Comparison of ENCODE assay signal across 8 cellular contexts in genomic region chr17:35804658-35805192, GRCh38. TPM values are rescaled to one million over a fixed set of nuclear protein-coding genes. Genes with fewer than 3 reads are reported as not detected.
A peak's percentile ranks its signal among the peaks of the same experiment; 100 is the strongest.
DNase-seq lines count a peak whose midpoint lies in the region; ATAC-seq and TF ChIP-seq lines count a peak whose summit lies in the region.

No MANE protein-coding gene starts in this region.

- DNase-seq in DMS114 treated with DMSO at 0.1 percent for 48 hours (lab: John Stamatoyannopoulos, UW; ENCODE audit: unreplicated experiment) (peak; percentile 88), HEK293T (ENCODE audit: extremely low spot score) (peak; percentile 65), NCI-H510A (lab: John Stamatoyannopoulos, UW) (peak; percentile 41), fibroblast of lung (ENCODE audit: low read depth in 2 of 2) (peak; percentile 85 to 97)
- peak; percentile 53 for DNase-seq in activated CD4-positive, alpha-beta T cell treated with anti-CD3 and anti-CD28 coated beads for 48 hours

- ATAC-seq in GM18505 (IDR thresholded peaks at IDR 0.05; ENCODE audit: unreplicated experiment) (no peak), HG03469 (IDR thresholded peaks at IDR 0.05; ENCODE audit: unreplicated experiment) (no peak)

- TF ChIP-seq CTCF in fibroblast of lung (conservative IDR thresholded peaks at IDR 0.05 in 1 of 2, IDR thresholded peaks at IDR 0.05 in 1 of 2; ENCODE audit: low read depth in 1 of 2, low read length in 2 of 2) (peak; percentile 99), nephron (IDR thresholded peaks at IDR 0.05; ENCODE audit: unreplicated experiment in 3 of 3) (peak; percentile 71 to 79 (median 78))

- no peak overlapping the region for H3K27ac ChIP-seq in fibroblast of lung (ENCODE audit: insufficient read depth, low read length)

- H3K4me1 ChIP-seq in fibroblast of lung (ENCODE audit: control insufficient read depth, extremely low read depth, insufficient read depth, low read length) = peaks cover 15% of the 10 kb centered on the region

- no peak overlapping the region for H3K4me2 ChIP-seq in fibroblast of lung (ENCODE audit: extremely low read depth, insufficient read depth, low read length)

- no peaks in the 10 kb centered on the region for H3K9me3 ChIP-seq in fibroblast of lung (ENCODE audit: control insufficient read depth, insufficient read depth, low read depth, low read length)

- no peaks in the 10 kb centered on the region for H3K36me3 Mint-ChIP-seq in nephron (ENCODE audit: low read depth)

- H2AFZ ChIP-seq in fibroblast of lung (ENCODE audit: low read length) = no peak overlapping the region

- H3K9me3 Mint-ChIP-seq in nephron = no peaks in the 10 kb centered on the region

- H3K27me3 Mint-ChIP-seq in nephron (ENCODE audit: low read depth) = peaks cover 26% of the 10 kb centered on the region

- H3K4me1 Mint-ChIP-seq in nephron = peaks cover 24% of the 10 kb centered on the region

- peak overlapping the region in 2 of 3 experiments; percentile 40 to 48 for H3K27ac Mint-ChIP-seq in nephron

- CTCF ChIA-PET in HEK293T (lab: Yijun Ruan, JAX) = interaction anchor here (0.6 to 2.5 kb wide), 8 partner anchors 8 to 116 kb away, joined by 3 to 29 read pairs (median 4); no protein-coding TSS in a partner anchor

- H3K9ac ChIP-seq in fibroblast of lung (ENCODE audit: insufficient read depth, low read length) = no peak overlapping the region

- no peaks in the 10 kb centered on the region for H4K20me1 ChIP-seq in fibroblast of lung (ENCODE audit: control insufficient read depth, extremely low read depth, insufficient read depth, low read length)

- no peak for TF ChIP-seq POLR2A in GM18505 (IDR thresholded peaks at IDR 0.05; ENCODE audit: borderline replicate concordance, extremely low read depth, insufficient read depth, insufficient read length)

- H3K4me3 ChIP-seq in fibroblast of lung (replicated peaks in 1 of 4; ENCODE audit: control extremely low read depth in 1 of 4, insufficient read depth in 1 of 4, low read depth in 3 of 4, low read length in 4 of 4) = no peak overlapping the region

- POLR2A ChIA-PET in HEK293T (lab: Yijun Ruan, JAX) = interaction anchor here (3.1 kb wide), 1 partner anchor 40 kb away, joined by 12 read pairs; no protein-coding TSS in a partner anchor

- H3K4me3 Mint-ChIP-seq in nephron = peak overlapping the region in 2 of 3 experiments; percentile 39 to 42

- peaks cover 6% of the 10 kb centered on the region for H3K27me3 ChIP-seq in fibroblast of lung (ENCODE audit: control insufficient read depth, insufficient read depth, low read length)

- H3K36me3 ChIP-seq in fibroblast of lung (ENCODE audit: control insufficient read depth, insufficient read depth, low read length) = no peaks in the 10 kb centered on the region

- peaks cover 4% of the 10 kb centered on the region for H3K79me2 ChIP-seq in fibroblast of lung (ENCODE audit: control insufficient read depth, insufficient read depth, low read length)

TF ChIP-seq in HEK293T, 16 proteins besides CTCF, POLR2A, EP300 and RAD21:
- TF ChIP-seq BHLHE40 (IDR thresholded peaks at IDR 0.05; ENCODE audit: borderline replicate concordance) = no peak
- peak; percentile 94 for TF ChIP-seq ZNF384 (IDR thresholded peaks at IDR 0.05)
TF ChIP-seq in HEK293T: peak in this region for 1.

RNA-seq across cellular contexts. Expression of gene TAF15, which starts 4.6 kb away (rescaled TPM):
- total RNA-seq in fibroblast of lung = 57.8 and 84.1 TPM in 2 replicates
- 22.9 and 30.5 TPM in 2 replicates for polyA plus RNA-seq in fibroblast of lung
- 144 and 199 TPM in 2 replicates for polyA plus RNA-seq in fibroblast of lung (2012)
- 37.2 and 39.4 TPM in 2 replicates for polyA minus RNA-seq in fibroblast of lung (ENCODE audit: low replicate concordance)

RNA-seq across cellular contexts. Expression of gene MMP28, which starts 9.3 kb away (rescaled TPM):
- 2.8 and 4.6 TPM in 2 replicates for total RNA-seq in fibroblast of lung
- polyA plus RNA-seq in fibroblast of lung = 0.49 and 1.1 TPM in 2 replicates
- 0.46 and 0.58 TPM in 2 replicates for polyA plus RNA-seq in fibroblast of lung (2012)
- polyA minus RNA-seq in fibroblast of lung (ENCODE audit: low replicate concordance) = not detected in 2 replicates

RNA-seq across cellular contexts. Expression of gene C17orf50, which starts 44.0 kb away (rescaled TPM):
- not detected in 2 replicates for total RNA-seq in fibroblast of lung
- polyA plus RNA-seq in fibroblast of lung = not detected in 2 replicates
- polyA plus RNA-seq in fibroblast of lung (2012) = not detected in 2 replicates
- polyA minus RNA-seq in fibroblast of lung (ENCODE audit: low replicate concordance) = not detected in 2 replicates

RNA-seq across cellular contexts. Expression of gene GAS2L2, which starts 51.7 kb away (rescaled TPM):
- not detected in 2 replicates for total RNA-seq in fibroblast of lung
- polyA plus RNA-seq in fibroblast of lung = not detected in 2 replicates
- polyA plus RNA-seq in fibroblast of lung (2012) = not detected in 2 replicates
- not detected in 2 replicates for polyA minus RNA-seq in fibroblast of lung (ENCODE audit: low replicate concordance)

Comparison
In these comparisons a context has a peak if more than half of its experiments do, and no peak if none do; other contexts are left out.
1. DNase-seq: peak in every context shown above with its lines; median percentile 91 in fibroblast of lung; 88 in DMS114 treated with DMSO at 0.1 percent for 48 hours; 65 in HEK293T; 53 in activated CD4-positive, alpha-beta T cell treated with anti-CD3 and anti-CD28 coated beads for 48 hours; 41 in NCI-H510A.